Comparison of ENCODE assay signal across 20 cellular contexts in the genomic region with DNA sequence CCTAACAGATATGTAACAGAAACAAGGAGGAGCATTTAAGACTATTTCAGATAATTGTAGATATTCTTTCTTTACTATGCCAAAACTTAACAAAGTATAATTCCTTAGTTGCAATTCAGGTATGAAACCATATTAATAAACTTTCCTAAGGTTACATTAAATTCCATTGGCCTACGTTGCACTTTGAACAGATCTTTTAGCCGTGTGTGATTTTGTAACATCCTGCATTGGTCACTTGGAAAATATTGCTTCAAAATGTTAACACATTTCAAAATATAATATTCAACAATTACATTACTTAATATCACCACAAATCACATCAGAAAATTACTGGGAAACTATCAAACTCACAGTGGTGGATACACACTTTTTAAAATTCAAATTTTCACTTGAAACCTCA. TPM values are rescaled to one million over a fixed set of nuclear protein-coding genes. Genes with fewer than 3 reads are reported as not detected.
DNase-seq lines count a peak whose midpoint lies in the region; ATAC-seq, FAIRE-seq and TF ChIP-seq lines count a peak whose summit lies in the region.
"Had no signal": no experiment of that assay in that cellular context is flagged by ENCODE, and none has a peak within 500 bp of the region (broad histone marks: within the 10 kb centered on the region; RNA-seq: fewer than 3 reads in every experiment).

No MANE protein-coding gene starts in this region.

- H3K4me3 ChIP-seq in mammary epithelial cell (replicated peaks in 1 of 3; ENCODE audit: insufficient read depth in 1 of 3, low read depth in 2 of 3, low read length in 3 of 3) (no peak overlapping the region), bronchial epithelial cell (ENCODE audit: low read depth, low read length) (no peak overlapping the region), HepG2 (replicated peaks in 1 of 3; ENCODE audit: insufficient read depth in 1 of 3, low read depth in 2 of 3, low read length in 3 of 3) (no peak overlapping the region), WERI-Rb-1 (ENCODE audit: low read depth, low read length) (no peak overlapping the region)
- H3K4me3 ChIP-seq: BLaER1 treated with 17β-estradiol and CSF1 and Interleukin-3, amounts not matched to agents 10 nM and 100 nM; GM12878; GM23248; HAP-1 had no signal

- H3K9me3 ChIP-seq in mammary epithelial cell (replicated peaks; ENCODE audit: insufficient read depth, low read length) = no peaks in the 10 kb centered on the region
- peaks cover 17% of the 10 kb centered on the region for H3K9me3 ChIP-seq in HepG2 (ENCODE audit: low read length)
- H3K9me3 ChIP-seq in WERI-Rb-1 (ENCODE audit: severe bottlenecking) = no peaks in the 10 kb centered on the region
- H3K9me3 ChIP-seq: HAP-1 had no signal

- H3K27me3 ChIP-seq in mammary epithelial cell (ENCODE audit: insufficient read depth, low read length) (no peaks in the 10 kb centered on the region), bronchial epithelial cell (ENCODE audit: control insufficient read depth, insufficient read depth, low read length) (no peaks in the 10 kb centered on the region), HepG2 (ENCODE audit: control insufficient read depth in 1 of 2, insufficient read depth in 2 of 2, low read length in 2 of 2) (no peaks in the 10 kb centered on the region), WERI-Rb-1 (ENCODE audit: insufficient read depth, low read depth, severe bottlenecking) (no peaks in the 10 kb centered on the region)
- H3K27me3 ChIP-seq: BLaER1 treated with 17β-estradiol and CSF1 and Interleukin-3, amounts not matched to agents 10 nM and 100 nM had no signal

- no TSS peak for BruUV-seq in MCF 10A (replicated peaks; lab: Mats Ljungman, UMichigan)
- no TSS peak for BruUV-seq in mammary epithelial cell (replicated peaks; lab: Mats Ljungman, UMichigan)
- no TSS peak for BruUV-seq in HepG2 (replicated peaks; lab: Mats Ljungman, UMichigan)

- no peak for TF ChIP-seq EP300 in HepG2 (IDR thresholded peaks at IDR 0.05; ENCODE audit: low read depth in 2 of 2, low read length in 2 of 2)
- no peak for TF ChIP-seq EP300 in HepG2 (CRISPR knock-in tag; IDR thresholded peaks at IDR 0.05; ENCODE audit: borderline replicate concordance)

- peaks cover 29% of the 10 kb centered on the region for H3K36me3 ChIP-seq in mammary epithelial cell (ENCODE audit: insufficient read depth, low read length)
- peaks cover 20% of the 10 kb centered on the region for H3K36me3 ChIP-seq in bronchial epithelial cell (ENCODE audit: control insufficient read depth, insufficient read depth, low read length)
- H3K36me3 ChIP-seq in HepG2 (replicated peaks in 1 of 2; ENCODE audit: control insufficient read depth in 1 of 2, insufficient read depth in 2 of 2, low read length in 2 of 2) = peaks cover 8 to 22% of the 10 kb centered on the region in 2 experiments
- H3K36me3 ChIP-seq in WERI-Rb-1 = peaks cover 31% of the 10 kb centered on the region

- H3K27ac ChIP-seq in mammary epithelial cell (ENCODE audit: insufficient read depth, low read depth, low read length) (no peak overlapping the region), HepG2 (ENCODE audit: extremely low read length, insufficient read depth, low read length) (no peak overlapping the region), WERI-Rb-1 (no peak overlapping the region)
- H3K27ac ChIP-seq: BLaER1 treated with 17β-estradiol and CSF1 and Interleukin-3, amounts not matched to agents 10 nM and 100 nM; GM23248 had no signal

- peaks cover under 1% of the 10 kb centered on the region for H3K79me2 ChIP-seq in mammary epithelial cell (ENCODE audit: insufficient read depth, low read length)
- no peaks in the 10 kb centered on the region for H3K79me2 ChIP-seq in HepG2 (ENCODE audit: insufficient read depth, low read length)

- H4K20me1 ChIP-seq in mammary epithelial cell (ENCODE audit: insufficient read depth, low read length) (no peaks in the 10 kb centered on the region), HepG2 (ENCODE audit: insufficient read depth, low read length) (no peaks in the 10 kb centered on the region)

- no peaks in the 10 kb centered on the region for H3K27me3 Mint-ChIP-seq in MCF 10A (ENCODE audit: insufficient read depth, unreplicated experiment)
- H3K27me3 Mint-ChIP-seq: B cell; CD4-positive, CD25-positive, alpha-beta regulatory T cell; CD8-positive, alpha-beta memory T cell had no signal

- 53% methylated on average over 2 of the region's 2 CpGs for WGBS in mammary epithelial cell (ENCODE audit: low coverage, missing lambda C conversion rate)
- WGBS in HepG2 (ENCODE audit: low lambda C conversion rate) = 83% methylated on average over 2 of the region's 2 CpGs

- dilution Hi-C loops in mammary epithelial cell (cut with HindIII; ENCODE audit: low sequenced_read_pairs) = loop anchor here (5.0 kb wide), 1 partner anchor 89 kb away; no protein-coding TSS in a partner anchor

- H3K9ac ChIP-seq in mammary epithelial cell (ENCODE audit: insufficient read depth, low read length) (no peak overlapping the region), HepG2 (ENCODE audit: insufficient read depth, low read depth, low read length) (no peak overlapping the region)
- H3K9ac ChIP-seq: BLaER1 treated with 17β-estradiol and CSF1 and Interleukin-3, amounts not matched to agents 10 nM and 100 nM; GM23248 had no signal

- no peak for TF ChIP-seq CTCF in MCF 10A (IDR thresholded peaks at IDR 0.05; ENCODE audit: unreplicated experiment)
- no peak for TF ChIP-seq CTCF in mammary epithelial cell (conservative IDR thresholded peaks at IDR 0.05 in 1 of 2, IDR thresholded peaks at IDR 0.05 in 1 of 2; ENCODE audit: extremely low read depth in 1 of 2, insufficient read depth in 1 of 2, low read depth in 1 of 2, low read length in 2 of 2)
- no peak for TF ChIP-seq CTCF in bronchial epithelial cell (IDR thresholded peaks at IDR 0.05; ENCODE audit: insufficient read depth, low read length, severe bottlenecking)
- no peak for TF ChIP-seq CTCF in HepG2 (CRISPR knock-in tag; IDR thresholded peaks at IDR 0.05)
- no peak for TF ChIP-seq CTCF in WERI-Rb-1 (IDR thresholded peaks at IDR 0.05; ENCODE audit: low read depth, low read length)

- CTCF ChIA-PET in MCF 10A (lab: Yijun Ruan, JAX) (interaction anchor here (1.0 kb wide), 2 partner anchors 13 to 312 kb away, joined by 3 read pairs; no protein-coding TSS in a partner anchor), mammary epithelial cell (lab: Charles Lee; ENCODE audit: low non-redundant PET) (no interaction called here), HepG2 (lab: Yijun Ruan, JAX; ENCODE audit: low intra/inter-chr PET ratio, low total read pairs) (no interaction called here)

- H3K4me1 Mint-ChIP-seq in MCF 10A (ENCODE audit: insufficient read depth, unreplicated experiment) = peaks cover 5% of the 10 kb centered on the region

- H3K36me3 Mint-ChIP-seq in MCF 10A (ENCODE audit: insufficient read depth, unreplicated experiment) = peaks cover 60% of the 10 kb centered on the region

- H3K9me3 Mint-ChIP-seq in MCF 10A (ENCODE audit: unreplicated experiment) = no peaks in the 10 kb centered on the region

- TF ChIP-seq POLR2A in HepG2 (IDR thresholded peaks at IDR 0.05; ENCODE audit: insufficient read depth in 1 of 2, low read depth in 2 of 2, low read length in 2 of 2) = no peak

- H3K4me2 ChIP-seq in mammary epithelial cell (ENCODE audit: insufficient read depth, low read depth, low read length) (no peak overlapping the region), HepG2 (ENCODE audit: low read depth, low read length) (no peak overlapping the region)
- H3K4me2 ChIP-seq: BLaER1 treated with 17β-estradiol and CSF1 and Interleukin-3, amounts not matched to agents 10 nM and 100 nM had no signal

- H2AFZ ChIP-seq in mammary epithelial cell (ENCODE audit: low read depth, low read length) (no peak overlapping the region), HepG2 (ENCODE audit: low read length) (no peak overlapping the region)
- H2AFZ ChIP-seq: GM23248 had no signal

- POLR2A ChIA-PET in MCF 10A (lab: Yijun Ruan, JAX) (interaction anchor here (0.7 to 7.3 kb wide), 15 partner anchors 14 to 679 kb away, joined by 3 to 113 read pairs (median 3); no protein-coding TSS in a partner anchor), HepG2 (lab: Yijun Ruan, JAX) (interaction anchor here (0.9 to 2.6 kb wide), 3 partner anchors 13 to 38 kb away, joined by 3 to 21 read pairs (median 4); no protein-coding TSS in a partner anchor)

- H3K4me1 ChIP-seq in mammary epithelial cell (ENCODE audit: insufficient read depth, low read length) = peaks cover 2% of the 10 kb centered on the region
- H3K4me1 ChIP-seq in HepG2 (ENCODE audit: insufficient read depth, low read length) = peaks cover 55% of the 10 kb centered on the region
- H3K4me1 ChIP-seq: HAP-1 had no signal

- H3K4me3 Mint-ChIP-seq in MCF 10A (ENCODE audit: unreplicated experiment) = no peak overlapping the region
- H3K4me3 Mint-ChIP-seq: B cell; CD4-positive, CD25-positive, alpha-beta regulatory T cell; CD8-positive, alpha-beta memory T cell had no signal

- intact Hi-C loops in MCF 10A (cut with micrococcal nuclease) (no loop called here), mammary epithelial cell (cut with micrococcal nuclease) (no loop called here), HepG2 (cut with micrococcal nuclease; ENCODE audit: unreplicated experiment) (no loop called here)

- no peak for ATAC-seq in HepG2
- ATAC-seq in HG03135 (IDR thresholded peaks at IDR 0.05; ENCODE audit: unreplicated experiment) = no peak
- ATAC-seq in HG03280 (IDR thresholded peaks at IDR 0.05; ENCODE audit: unreplicated experiment) = no peak
- ATAC-seq: GM12878 had no signal

- no peak for FAIRE-seq in bronchial epithelial cell (lab: Jason Lieb, UNC)
- FAIRE-seq in HepG2 (lab: Jason Lieb, UNC) = no peak
- FAIRE-seq: GM12878 had no signal

- in situ Hi-C loops in mammary epithelial cell (cut with MboI; ENCODE audit: low sequenced_read_pairs in 2 of 2) = loop anchor here in 1 of 2 donors (10.0 kb wide), 1 partner anchor 79 kb away; no protein-coding TSS in a partner anchor
- in situ Hi-C loops in HepG2 (cut with HindIII; ENCODE audit: extremely low pct_ligation_motif_present, low pct_unique_long_range_greater_than_20kb) = no loop called here

- H3K27ac Mint-ChIP-seq in MCF 10A (ENCODE audit: low read depth, unreplicated experiment) = no peak overlapping the region
- H3K27ac Mint-ChIP-seq: B cell; CD8-positive, alpha-beta memory T cell had no signal

- TF ChIP-seq RAD21 in HepG2 (CRISPR knock-in tag; IDR thresholded peaks at IDR 0.05) = no peak

- DNase-seq in MCF 10A (ENCODE audit: unreplicated experiment) (peak; percentile 41), mammary epithelial cell (no peak), bronchial epithelial cell (ENCODE audit: low read depth) (peak; percentile 60), HepG2 (ENCODE audit: low spot score) (no peak), WERI-Rb-1 (no peak), NCI-H2171 (lab: John Stamatoyannopoulos, UW) (no peak)
- DNase-seq: 8988T; CD4-positive, CD25-positive, alpha-beta regulatory T cell; CD8-positive, alpha-beta memory T cell; COR-L47; DMS 273 treated with DMSO at 0.1 percent for 48 hours; DND-41; EL; GM23248 had no signal

RNA-seq across cellular contexts. Expression of a gene that starts 20.2 kb away (rescaled TPM):
- total RNA-seq in MCF 10A (2022) = 109 and 126 TPM in 2 replicates
- 10 to 100 TPM; 60.3 to 62.3 TPM for total RNA-seq in mammary epithelial cell
- 21.9 TPM for polyA plus RNA-seq in mammary epithelial cell
- polyA minus RNA-seq in mammary epithelial cell = 27.6 TPM
- 144 and 153 TPM in 2 replicates for total RNA-seq in bronchial epithelial cell
- 24.6 and 28.2 TPM in 2 replicates for total RNA-seq in HepG2 (2016; rRNA removed; fragmentation: Illumina TruSeq; extraction: Trizol)
- 3.8 and 4.0 TPM in 2 replicates for total RNA-seq in HepG2 (2016; cell fraction: cytosol; rRNA removed; fragmentation: Illumina TruSeq; extraction: Trizol; ENCODE audit: low read depth)
- 23.9 and 25.8 TPM in 2 replicates for total RNA-seq in HepG2 (2016; cell fraction: insoluble cytoplasmic fraction; rRNA removed; fragmentation: Illumina TruSeq; extraction: Trizol)
- total RNA-seq in HepG2 (2016; cell fraction: membrane; rRNA removed; fragmentation: Illumina TruSeq; extraction: Trizol) = 12.7 and 13.7 TPM in 2 replicates
- total RNA-seq in HepG2 (2016; cell fraction: nucleus; rRNA removed; fragmentation: Illumina TruSeq; extraction: Trizol) = 18.7 and 22.0 TPM in 2 replicates
- 64.4 and 71.4 TPM in 2 replicates for polyA plus RNA-seq in HepG2 (2011; rRNA removed)
- 35.2 and 41.5 TPM in 2 replicates for polyA plus RNA-seq in HepG2 (2011; cell fraction: cytosol; rRNA removed)
- polyA plus RNA-seq in HepG2 (2011; cell fraction: nucleus; rRNA removed) = 84.4 and 87.5 TPM in 2 replicates
- 88.7 and 93.9 TPM in 2 replicates for polyA plus RNA-seq in HepG2 (2012)
- 4.9 and 5.3 TPM in 2 replicates for polyA plus RNA-seq in HepG2 (2016; cell fraction: cytosol; fragmentation: Illumina TruSeq; extraction: Trizol; ENCODE audit: low read depth)
- polyA plus RNA-seq in HepG2 (2016; cell fraction: insoluble cytoplasmic fraction; fragmentation: Illumina TruSeq; extraction: Trizol; ENCODE audit: low read depth) = 32.4 and 34.7 TPM in 2 replicates
- polyA plus RNA-seq in HepG2 (2016; cell fraction: membrane; fragmentation: Illumina TruSeq; extraction: Trizol; ENCODE audit: low read depth) = 11.1 and 13.2 TPM in 2 replicates
- polyA plus RNA-seq in HepG2 (2016; cell fraction: nucleus; fragmentation: Illumina TruSeq; extraction: Trizol; ENCODE audit: insufficient read depth, low read depth) = 37.6 and 39.9 TPM in 2 replicates
- 29.2 and 54.2 TPM in 2 replicates for polyA minus RNA-seq in HepG2 (2011; rRNA and poly(A)+ RNA removed; ENCODE audit: low replicate concordance)
- polyA minus RNA-seq in HepG2 (2011; cell fraction: cytosol; rRNA and poly(A)+ RNA removed) = 54.7 and 59.7 TPM in 2 replicates
- polyA minus RNA-seq in HepG2 (2011; cell fraction: nucleus; rRNA and poly(A)+ RNA removed) = 39.1 and 52.8 TPM in 2 replicates

Comparison
In these comparisons a context has a peak if more than half of its experiments do, and no peak if none do; other contexts are left out.
1. DNase-seq: peak in MCF 10A (single experiment) and bronchial epithelial cell (single experiment); none in mammary epithelial cell (single experiment), HepG2 (single experiment), WERI-Rb-1 (single experiment) and NCI-H2171 (single experiment).